In genomic region chr7:35691827-35692307, GRCh38 we compare ENCODE assay signal across 1 cellular context.
A peak's percentile ranks its signal among the peaks of the same experiment; 100 is the strongest.
TF ChIP-seq lines count a peak whose summit lies in the region.

No MANE protein-coding gene starts in this region.

TF ChIP-seq in HepG2, 621 proteins besides CTCF, POLR2A, EP300 and RAD21 (continued from another document and continues in another):
- TF ChIP-seq ZFP37 (CRISPR knock-in tag; IDR thresholded peaks at IDR 0.05; ENCODE audit: borderline replicate concordance) (no peak), RNF219 (CRISPR knock-in tag; IDR thresholded peaks at IDR 0.05) (no peak), ZNF749 (CRISPR knock-in tag; IDR thresholded peaks at IDR 0.05; ENCODE audit: borderline replicate concordance) (no peak), KLF16 (CRISPR knock-in tag; IDR thresholded peaks at IDR 0.05) (peak in 1 of 2 experiments; percentile 25; a peak in 1 of 4 replicates), TRIM24 (CRISPR knock-in tag; IDR thresholded peaks at IDR 0.05) (no peak), MAZ (IDR thresholded peaks at IDR 0.05; ENCODE audit: borderline replicate concordance, low read depth, low read length) (peak; percentile 24; the same call in 1 of the 2 replicates), MAZ (CRISPR knock-in tag; IDR thresholded peaks at IDR 0.05; ENCODE audit: low read depth) (no peak), BCLAF1 (IDR thresholded peaks at IDR 0.05) (no peak), ZIK1 (CRISPR knock-in tag; IDR thresholded peaks at IDR 0.05; ENCODE audit: borderline replicate concordance, low read depth) (no peak), ZBTB26 (CRISPR knock-in tag; IDR thresholded peaks at IDR 0.05; ENCODE audit: borderline replicate concordance) (no peak), ATF3 (CRISPR knock-in tag; IDR thresholded peaks at IDR 0.05) (no peak), POGZ (CRISPR knock-in tag; IDR thresholded peaks at IDR 0.05) (peak; percentile 22; the same call in 1 of the 2 replicates), CREM (IDR thresholded peaks at IDR 0.05) (no peak), CREM (CRISPR knock-in tag; IDR thresholded peaks at IDR 0.05) (no peak), ZNF704 (CRISPR knock-in tag; IDR thresholded peaks at IDR 0.05; ENCODE audit: borderline replicate concordance) (no peak), MTA1 (CRISPR knock-in tag; IDR thresholded peaks at IDR 0.05; ENCODE audit: borderline replicate concordance) (no peak), ARID5B (CRISPR knock-in tag; IDR thresholded peaks at IDR 0.05) (0 out of 2 replicates have a peak, but pooled peaks have one; percentile 35), ZHX2 (IDR thresholded peaks at IDR 0.05; ENCODE audit: low read depth) (no peak), ZHX2 (CRISPR knock-in tag; IDR thresholded peaks at IDR 0.05; ENCODE audit: borderline replicate concordance) (no peak), ZNF205 (CRISPR knock-in tag; IDR thresholded peaks at IDR 0.05) (no peak), HNF4A (CRISPR knock-in tag; IDR thresholded peaks at IDR 0.05) (no peak), SMC3 (IDR thresholded peaks at IDR 0.05; ENCODE audit: low read length) (no peak), THAP9 (CRISPR knock-in tag; IDR thresholded peaks at IDR 0.05; ENCODE audit: borderline replicate concordance) (no peak), ZSCAN31 (CRISPR knock-in tag; IDR thresholded peaks at IDR 0.05; ENCODE audit: low read depth) (no peak), AHR (CRISPR knock-in tag; IDR thresholded peaks at IDR 0.05) (no peak), FOXC1 (CRISPR knock-in tag; IDR thresholded peaks at IDR 0.05; ENCODE audit: borderline replicate concordance) (no peak), KAT8 (CRISPR knock-in tag; IDR thresholded peaks at IDR 0.05) (no peak), ZBTB38 (CRISPR knock-in tag; IDR thresholded peaks at IDR 0.05) (peak; percentile 59; the same call in 1 of the 2 replicates), ZNF264 (CRISPR knock-in tag; IDR thresholded peaks at IDR 0.05) (no peak)
